Comparison of ENCODE assay signal across 16 cellular contexts in genomic region chr7:135994466-135995205, GRCh38.
DNase-seq lines count a peak whose midpoint lies in the region; ATAC-seq and FAIRE-seq lines count a peak whose summit lies in the region.
"Had no signal": no experiment of that assay in that cellular context is flagged by ENCODE, and none has a peak within 500 bp of the region (broad histone marks: within the 10 kb centered on the region; RNA-seq: fewer than 3 reads in every experiment).

No MANE protein-coding gene starts in this region.

- H3K27me3 Mint-ChIP-seq in central memory CD8-positive, alpha-beta T cell, result no peaks in the 10 kb centered on the region

- no peak for ATAC-seq in central memory CD8-positive, alpha-beta T cell (replicated peaks; ENCODE audit: extremely low read depth, poor library complexity, severe bottlenecking)
- ATAC-seq: mucosa of descending colon had no signal

- peaks cover 22% of the 10 kb centered on the region for H3K4me1 Mint-ChIP-seq in central memory CD8-positive, alpha-beta T cell

- peak overlapping the region; percentile 58 for H3K4me3 Mint-ChIP-seq in central memory CD8-positive, alpha-beta T cell
- H3K4me3 Mint-ChIP-seq: dendritic cell treated with granulocyte-macrophage colony-stimulating factor and Interleukin-4, amounts not matched to agents 40 ng/mL and 50 ng/mL, for 4 days had no signal

- H3K36me3 Mint-ChIP-seq in central memory CD8-positive, alpha-beta T cell (ENCODE audit: insufficient read depth), result peaks cover 5% of the 10 kb centered on the region

- FAIRE-seq in RCC 7860 (lab: Jason Lieb, UNC), result no peak
- FAIRE-seq: urothelium cell line had no signal

- no peaks in the 10 kb centered on the region for H3K9me3 Mint-ChIP-seq in central memory CD8-positive, alpha-beta T cell
- H3K9me3 Mint-ChIP-seq: dendritic cell treated with granulocyte-macrophage colony-stimulating factor and Interleukin-4, amounts not matched to agents 40 ng/mL and 50 ng/mL, for 4 days had no signal

- peak overlapping the region; percentile 86 for H3K27ac Mint-ChIP-seq in central memory CD8-positive, alpha-beta T cell (ENCODE audit: low read depth)
- H3K27ac Mint-ChIP-seq: dendritic cell treated with granulocyte-macrophage colony-stimulating factor and Interleukin-4, amounts not matched to agents 40 ng/mL and 50 ng/mL, for 4 days had no signal

- peak; percentile 42 for DNase-seq in stimulated activated CD4-positive, alpha-beta T cell treated with anti-CD3 and anti-CD28 coated beads, Interleukin-1b, Interleukin-23, amount 100 ng/mL, for 48 hours
- no peak for DNase-seq in stimulated activated CD4-positive, alpha-beta T cell treated with anti-CD3 and anti-CD28 coated beads, Interleukin-4, amount 100 ng/mL, for 1 hour
- DNase-seq in RCC 7860 (ENCODE audit: low spot score) (peak; percentile 58), NCI-H526 treated with DMSO at 0.1 percent for 48 hours (lab: John Stamatoyannopoulos, UW) (no peak), COR-L47 (lab: John Stamatoyannopoulos, UW) (no peak), NCI-H2196 (lab: John Stamatoyannopoulos, UW; ENCODE audit: unreplicated experiment) (no peak)
- no peak for DNase-seq in central memory CD8-positive, alpha-beta T cell (ENCODE audit: low spot score in 2 of 2)
- DNase-seq in stimulated activated CD8-positive, alpha-beta memory T cell treated with anti-CD3 and anti-CD28 coated beads, Interleukin-4, amount 100 ng/mL, for 48 hours, result peak; percentile 33
- DNase-seq: activated gamma-delta T cell, C1 segment of cervical spinal cord, hypothalamus, KG1, mucosa of descending colon, NCI-H2029 treated with DMSO at 0.1 percent for 48 hours had no signal

Comparison
In these comparisons a context has a peak if more than half of its experiments do, and no peak if none do; other contexts are left out.
1. DNase-seq: peak in stimulated activated CD4-positive, alpha-beta T cell treated with anti-CD3 and anti-CD28 coated beads, Interleukin-1b, Interleukin-23, amount 100 ng/mL, for 48 hours (single experiment), RCC 7860 (single experiment) and stimulated activated CD8-positive, alpha-beta memory T cell treated with anti-CD3 and anti-CD28 coated beads, Interleukin-4, amount 100 ng/mL, for 48 hours (single experiment); none in stimulated activated CD4-positive, alpha-beta T cell treated with anti-CD3 and anti-CD28 coated beads, Interleukin-4, amount 100 ng/mL, for 1 hour (single experiment), central memory CD8-positive, alpha-beta T cell (0 of 2), NCI-H526 treated with DMSO at 0.1 percent for 48 hours (single experiment), COR-L47 (single experiment) and NCI-H2196 (single experiment).